ENCODE assay signal across 9 cellular contexts in the genomic region with DNA sequence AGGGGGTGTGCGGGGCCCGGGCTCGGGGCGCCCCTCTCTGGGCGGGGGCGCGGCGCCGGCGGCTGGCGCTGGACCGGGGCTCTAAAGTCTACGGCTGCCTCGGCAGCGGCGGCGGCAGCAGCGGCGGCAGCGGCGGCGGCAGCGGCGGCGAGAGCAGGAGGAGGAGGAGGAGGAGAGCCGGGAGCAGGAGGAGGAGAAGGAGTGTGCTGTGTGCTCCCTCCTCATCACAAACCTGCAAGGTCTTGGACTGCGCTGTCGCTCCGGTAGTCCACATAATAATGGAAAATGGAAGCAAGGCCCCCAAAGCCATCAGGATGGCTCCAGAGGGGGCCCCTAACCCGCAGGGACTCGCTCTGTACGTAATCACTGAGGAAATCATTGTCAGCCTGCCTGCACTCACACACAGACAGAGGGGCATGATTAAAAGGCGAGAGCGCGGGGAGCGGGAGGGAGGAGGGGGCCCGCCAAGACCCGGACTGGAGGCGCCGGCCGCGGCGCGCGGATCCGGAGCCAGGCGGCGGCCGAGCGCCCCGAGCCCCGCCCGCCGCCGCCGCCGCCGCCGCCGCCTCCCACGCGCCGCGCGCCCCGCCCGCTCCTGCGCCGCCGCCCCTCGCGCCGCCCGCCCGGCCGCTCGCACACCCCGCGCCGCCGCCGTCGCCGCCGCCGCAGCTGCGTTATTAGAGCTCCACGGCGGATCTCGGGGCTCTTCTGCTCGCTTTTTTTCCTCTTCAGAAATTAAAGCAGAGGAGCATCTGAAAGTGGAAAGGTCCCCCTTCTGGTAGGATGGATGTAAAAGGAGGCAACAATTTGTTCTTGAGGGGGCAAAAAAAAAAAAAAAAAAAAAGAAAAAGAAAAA. TPM values are rescaled to one million over a fixed set of nuclear protein-coding genes. Genes with fewer than 3 reads are reported as not detected.
DNase-seq lines count a peak whose midpoint lies in the region; ATAC-seq and TF ChIP-seq lines count a peak whose summit lies in the region.
"Had no signal": no experiment of that assay in that cellular context is flagged by ENCODE, and none has a peak within 500 bp of the region (broad histone marks: within the 10 kb centered on the region; RNA-seq: fewer than 3 reads in every experiment).

A gene (minus strand): TSS at position 394 of the 856 bp plus-strand sequence. CDS start 1,220 bp downstream, outside the sequence.

- H3K27ac Mint-ChIP-seq in GM23338, result peak within 1 kb of the TSS; percentile 81; the same call in 1 of the 2 replicates
- no peak within 1 kb of the TSS for H3K27ac Mint-ChIP-seq in activated naive CD8-positive, alpha-beta T cell treated with anti-CD3 and anti-CD28 coated beads, Interleukin-2, amount 10 ng/mL, durations not matched to agents 7 days and 5 days
- peak within 1 kb of the TSS; percentile 98 for H3K27ac Mint-ChIP-seq in neural crest cell (ENCODE audit: unreplicated experiment)

- H3K27ac ChIP-seq in GM23338 (ENCODE audit: low read depth) (peak within 1 kb of the TSS; percentile 94), thyroid gland (peak within 1 kb of the TSS; percentile 79 to 92 (median 91))
- H3K27ac ChIP-seq: epithelial cell of prostate had no signal

- intact Hi-C loops in thyroid gland (cut with DNase I), result loop anchor here (10.0 kb wide), 1 partner anchor 957 kb away; a partner anchor contains a TSS

- TF ChIP-seq CTCF in GM23338 (conservative IDR thresholded peaks at IDR 0.05; ENCODE audit: low read depth in 2 of 2), result peak in 1 of 2 experiments; percentile 7; a peak in 2 of 4 replicates
- TF ChIP-seq CTCF in neural crest cell (conservative IDR thresholded peaks at IDR 0.05), result peak; percentile 48
- TF ChIP-seq CTCF in thyroid gland (IDR thresholded peaks at IDR 0.05), result peak in 3 of 6 experiments; percentile 8 to 19 (median 16)

- no peaks in the 10 kb centered on the region for H3K9me2 ChIP-seq in GM23338 (ENCODE audit: insufficient read depth)

- H3F3A ChIP-seq in GM23338 (replicated peaks; ENCODE audit: low read depth), result peaks cover 8% of the 10 kb centered on the region; the same call in 1 of the 2 replicates

- no peaks in the 10 kb centered on the region for H3K9me3 Mint-ChIP-seq in GM23338
- H3K9me3 Mint-ChIP-seq in activated naive CD8-positive, alpha-beta T cell treated with anti-CD3 and anti-CD28 coated beads, Interleukin-2, amount 10 ng/mL, durations not matched to agents 7 days and 5 days, result no peaks in the 10 kb centered on the region
- H3K9me3 Mint-ChIP-seq in neural crest cell, result no peaks in the 10 kb centered on the region

- H3K4me3 Mint-ChIP-seq in GM23338 (peak within 1 kb of the TSS; percentile 97), neural crest cell (peak within 1 kb of the TSS; percentile 99)
- peak within 1 kb of the TSS; percentile 73 for H3K4me3 Mint-ChIP-seq in activated naive CD8-positive, alpha-beta T cell treated with anti-CD3 and anti-CD28 coated beads, Interleukin-2, amount 10 ng/mL, durations not matched to agents 7 days and 5 days

- H3K27me3 Mint-ChIP-seq in GM23338 (ENCODE audit: insufficient read depth, low read depth, poor library complexity), result peaks cover 25% of the 10 kb centered on the region
- peaks cover 61% of the 10 kb centered on the region for H3K27me3 Mint-ChIP-seq in activated naive CD8-positive, alpha-beta T cell treated with anti-CD3 and anti-CD28 coated beads, Interleukin-2, amount 10 ng/mL, durations not matched to agents 7 days and 5 days
- H3K27me3 Mint-ChIP-seq in neural crest cell (ENCODE audit: low read depth), result peaks cover 40% of the 10 kb centered on the region

- TF ChIP-seq POLR2A in thyroid gland (IDR thresholded peaks at IDR 0.05), result peak; percentile 26 to 85

- DNase-seq in DMS79 (lab: John Stamatoyannopoulos, UW), result peak; percentile 68
- peak; percentile 88 for DNase-seq in GM23338 (ENCODE audit: low spot score)
- DNase-seq in LHCN-M2 (ENCODE audit: low read depth), result peak; percentile 90
- peak; percentile 84 for DNase-seq in RPMI8226
- DNase-seq in activated naive CD8-positive, alpha-beta T cell treated with anti-CD3 and anti-CD28 coated beads, Interleukin-2, amount 10 ng/mL, durations not matched to agents 7 days and 5 days, result peak; percentile 56
- DNase-seq in germinal center (ENCODE audit: low spot score), result peak; percentile 77
- DNase-seq in neural crest cell (ENCODE audit: low read depth, low spot score), result peak; percentile 79
- DNase-seq in thyroid gland, result peak; percentile 87 to 88

- peaks cover 15% of the 10 kb centered on the region for H3K79me2 ChIP-seq in GM23338 (replicated peaks; ENCODE audit: insufficient read depth)

- H3K9me3 ChIP-seq in thyroid gland, result no peaks in the 10 kb centered on the region

- H4K20me1 ChIP-seq in GM23338 (replicated peaks; ENCODE audit: insufficient read depth), result peaks cover 13% of the 10 kb centered on the region; the same call in 1 of the 2 replicates

- H3K4me3 ChIP-seq in GM23338 (peak within 1 kb of the TSS; percentile 90), thyroid gland (replicated peaks in 1 of 3) (peak within 1 kb of the TSS; percentile 41 to 75 (median 72))

- H3K36me3 Mint-ChIP-seq in GM23338 (ENCODE audit: low read depth) (no peaks in the 10 kb centered on the region), neural crest cell (ENCODE audit: low read depth) (no peaks in the 10 kb centered on the region)
- peaks cover 2% of the 10 kb centered on the region for H3K36me3 Mint-ChIP-seq in activated naive CD8-positive, alpha-beta T cell treated with anti-CD3 and anti-CD28 coated beads, Interleukin-2, amount 10 ng/mL, durations not matched to agents 7 days and 5 days

- peak within 1 kb of the TSS; percentile 93 for H2AFZ ChIP-seq in GM23338

- H3K4me1 Mint-ChIP-seq in GM23338, result peaks cover 10% of the 10 kb centered on the region
- H3K4me1 Mint-ChIP-seq in activated naive CD8-positive, alpha-beta T cell treated with anti-CD3 and anti-CD28 coated beads, Interleukin-2, amount 10 ng/mL, durations not matched to agents 7 days and 5 days, result peaks cover 10% of the 10 kb centered on the region
- peaks cover 31% of the 10 kb centered on the region for H3K4me1 Mint-ChIP-seq in neural crest cell

- peaks cover 56% of the 10 kb centered on the region for H3K27me3 ChIP-seq in GM23338 (ENCODE audit: insufficient read depth)
- H3K27me3 ChIP-seq in thyroid gland, result no peaks in the 10 kb centered on the region

- peak within 1 kb of the TSS; percentile 90 for H3K4me2 ChIP-seq in GM23338

- WGBS in thyroid gland, 2 donors, result 0% methylated on average over 32 to 37 of the region's 91 CpGs

- H3K36me3 ChIP-seq in GM23338 (ENCODE audit: insufficient read depth) (no peaks in the 10 kb centered on the region), thyroid gland (no peaks in the 10 kb centered on the region)

- H3K4me1 ChIP-seq in GM23338 (ENCODE audit: insufficient read depth) (peaks cover 13% of the 10 kb centered on the region), thyroid gland (peaks cover 6 to 7% of the 10 kb centered on the region in 2 donors)

- peak; percentile 66 for ATAC-seq in GM23338
- peak; percentile 79 for ATAC-seq in activated naive CD8-positive, alpha-beta T cell treated with anti-CD3 and anti-CD28 coated beads, Interleukin-2, amount 10 ng/mL, durations not matched to agents 7 days and 5 days (ENCODE audit: low read depth)

- POLR2A ChIA-PET in activated naive CD8-positive, alpha-beta T cell treated with anti-CD3 and anti-CD28 coated beads, Interleukin-2, amount 10 ng/mL, durations not matched to agents 7 days and 5 days (lab: Charles Lee), result interaction anchor here (0.7 kb wide), 1 partner anchor 187 kb away, joined by 4 read pairs; no protein-coding TSS in a partner anchor

TF ChIP-seq in GM23338, 12 proteins besides CTCF, POLR2A, EP300 and RAD21:
- TF ChIP-seq CREB1 (CRISPR knock-in tag; IDR thresholded peaks at IDR 0.05; ENCODE audit: low read depth) (peak; percentile 45; the same call in 1 of the 2 replicates), NANOG (IDR thresholded peaks at IDR 0.05; ENCODE audit: borderline replicate concordance) (no peak), POLR2AphosphoS5 (IDR thresholded peaks at IDR 0.05; ENCODE audit: low read depth) (peak; percentile 58)

RNA-seq across cellular contexts. Expression of the gene that starts here (rescaled TPM):
- total RNA-seq in GM23338 (2014; rRNA removed; shearing (Covaris generic)), result 9.2 and 10.4 TPM in 2 replicates
- 3.1 and 3.8 TPM in 2 replicates for polyA plus RNA-seq in GM23338 (2016; fragmentation: Nextera tagmentation; extraction: Ambion mirVana)
- 10.6 and 19.7 TPM in 2 replicates for total RNA-seq in LHCN-M2 (2014; rRNA removed)
- 5.3 TPM for polyA plus RNA-seq in LHCN-M2 (2012)
- not detected for total RNA-seq in activated naive CD8-positive, alpha-beta T cell treated with anti-CD3 and anti-CD28 coated beads, Interleukin-2, amount 10 ng/mL, durations not matched to agents 7 days and 5 days
- 86.1 and 87.9 TPM in 2 replicates for total RNA-seq in neural crest cell
- 10 to 100 TPM; 28.2 to 67.3 (median 53.1) TPM for total RNA-seq in thyroid gland

Comparison
In these comparisons a context has a peak if more than half of its experiments do, and no peak if none do; other contexts are left out.
1. Peak in every context shown above with its lines: DNase-seq, ATAC-seq, H3K4me3 ChIP-seq and H3K27ac ChIP-seq.
2. Peak in DNase-seq and ATAC-seq in activated naive CD8-positive, alpha-beta T cell treated with anti-CD3 and anti-CD28 coated beads, Interleukin-2, amount 10 ng/mL, durations not matched to agents 7 days and 5 days; RNA of the gene not detected or under 1 TPM.